16 cellular contexts compared by ENCODE assay signal in the genomic region with DNA sequence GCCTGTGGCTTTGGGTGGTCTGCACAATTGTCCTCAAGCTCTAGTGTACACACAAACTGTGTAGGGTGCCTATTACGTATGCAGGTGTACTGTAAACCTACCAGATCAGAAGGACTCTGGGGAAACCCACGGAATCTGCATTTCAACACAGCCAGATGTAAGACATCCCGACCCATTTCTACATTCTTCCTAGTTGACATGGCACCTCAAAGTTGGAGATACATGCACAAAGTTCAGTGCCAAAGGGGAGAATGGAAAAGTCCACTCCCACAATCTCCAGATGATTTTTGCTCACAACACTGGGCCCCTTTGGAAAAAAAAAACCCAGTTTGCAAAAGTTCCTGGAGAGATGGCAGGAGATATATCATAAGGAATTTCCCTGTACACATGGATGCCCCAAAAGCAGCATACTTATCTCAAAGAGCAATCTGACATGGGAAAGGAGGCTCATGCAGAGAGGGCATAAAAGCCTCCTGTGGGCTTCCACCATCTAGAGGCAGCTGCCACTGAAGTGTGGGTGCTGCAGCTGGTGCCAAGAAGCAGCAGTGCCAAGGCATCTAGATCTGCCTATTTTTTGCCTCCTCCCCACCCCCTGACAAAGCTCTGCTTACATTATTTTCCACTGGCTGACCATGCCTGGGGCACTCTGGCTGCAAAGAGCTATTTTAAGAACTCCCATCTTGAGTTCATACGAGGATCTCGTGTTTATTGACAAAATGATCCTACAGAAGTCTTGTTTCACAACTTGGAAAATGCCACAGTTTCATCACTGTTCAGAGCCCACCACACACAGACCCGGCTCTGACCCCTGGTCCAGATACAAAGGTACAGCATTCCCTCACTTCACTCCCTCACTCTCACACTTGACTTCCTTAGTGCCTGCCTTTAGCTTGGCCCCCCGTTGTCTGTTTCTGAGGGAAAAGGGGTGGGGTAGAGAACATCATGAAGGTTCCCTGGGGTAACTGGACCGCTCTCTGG. TPM values are rescaled to one million over a fixed set of nuclear protein-coding genes. Genes with fewer than 3 reads are reported as not detected.
DNase-seq lines count a peak whose midpoint lies in the region; ATAC-seq, FAIRE-seq and TF ChIP-seq lines count a peak whose summit lies in the region.
"Had no signal": no experiment of that assay in that cellular context is flagged by ENCODE, and none has a peak within 500 bp of the region (broad histone marks: within the 10 kb centered on the region; RNA-seq: fewer than 3 reads in every experiment).

No MANE protein-coding gene starts in this region.

- H3K27me3 Mint-ChIP-seq in brain = peaks cover 3% of the 10 kb centered on the region

- peaks cover 16% of the 10 kb centered on the region for H3K4me1 Mint-ChIP-seq in brain

- H3K27ac Mint-ChIP-seq in brain = peak overlapping the region in 3 of 5 experiments; percentile 51 to 84 (median 51)

- peaks cover 0 to 4% (median 0%) of the 10 kb centered on the region in 5 experiments for H3K9me3 Mint-ChIP-seq in brain

- H3K4me1 ChIP-seq in stomach smooth muscle (ENCODE audit: control insufficient read depth, insufficient read depth, low read length) (peaks cover 25% of the 10 kb centered on the region), small intestine (ENCODE audit: control insufficient read depth in 2 of 2, insufficient read depth in 1 of 2, low read depth in 1 of 2, low read length in 1 of 2) (no peaks in the 10 kb centered on the region)

- H3K36me3 Mint-ChIP-seq in brain = no peaks in the 10 kb centered on the region

- H3K36me3 ChIP-seq in stomach smooth muscle (ENCODE audit: control insufficient read depth in 2 of 2, insufficient read depth in 2 of 2, low read length in 2 of 2) (no peaks in the 10 kb centered on the region), small intestine (ENCODE audit: control insufficient read depth in 2 of 2, insufficient read depth in 2 of 2, low read length in 2 of 2) (no peaks in the 10 kb centered on the region)

- H3K4me3 Mint-ChIP-seq in brain = no peak overlapping the region

- no peak overlapping the region for H3K9ac ChIP-seq in stomach smooth muscle (ENCODE audit: low read length in 2 of 2)

- WGBS in small intestine, 3 donors = 63 to 73% (median 64%) methylated on average over 8 of the region's 8 CpGs

- DNase-seq in DMS79 (lab: John Stamatoyannopoulos, UW) (peak; percentile 0), DMS79 treated with DMSO at 0.1 percent for 48 hours (lab: John Stamatoyannopoulos, UW) (no peak), left lobe of liver (ENCODE audit: low spot score) (no peak), small intestine (no peak), GM13976 (ENCODE audit: low spot score) (no peak), GOT3 (lab: John Stamatoyannopoulos, UW) (no peak)
- DNase-seq: activated CD4-positive, alpha-beta T cell treated with anti-CD3 and anti-CD28 coated beads, Interleukin-2, amount 50 U/mL, for 1 hour; amygdala; foreskin fibroblast; NCI-H2029 treated with DMSO at 0.1 percent for 48 hours; NCI-H69; stimulated activated naive CD8-positive, alpha-beta T cell treated with anti-CD3 and anti-CD28 coated beads, Interleukin-15, Interleukin-2, amounts not matched to agents 100 U/mL and 50 U/mL, for 24 hours had no signal

- peak; percentile 46 for ATAC-seq in left lobe of liver
- ATAC-seq: HCT116; stimulated activated naive CD8-positive, alpha-beta T cell treated with anti-CD3 and anti-CD28 coated beads, Interleukin-15, Interleukin-2, amounts not matched to agents 100 U/mL and 50 U/mL, for 24 hours had no signal

- TF ChIP-seq CTCF in brain (conservative IDR thresholded peaks at IDR 0.05) (no peak), GM13976 (IDR thresholded peaks at IDR 0.05; ENCODE audit: borderline replicate concordance, control extremely low read depth, extremely low read depth, insufficient read depth, missing control alignments) (no peak)

- in situ Hi-C loops in GM13976 (cut with MboI; ENCODE audit: low sequenced_read_pairs, unreplicated experiment) = no loop called here

- H3K4me3 ChIP-seq in stomach smooth muscle (ENCODE audit: low read length in 2 of 2) (peak overlapping the region; percentile 47), small intestine (ENCODE audit: low read depth in 1 of 2, low read length in 2 of 2) (no peak overlapping the region)

- H3K27ac ChIP-seq in stomach smooth muscle (ENCODE audit: low read length) = peak overlapping the region; percentile 62
- no peak overlapping the region for H3K27ac ChIP-seq in small intestine (ENCODE audit: low read depth in 1 of 2, low read length in 1 of 2)
- H3K27ac ChIP-seq: 22Rv1 had no signal

- H3K9me3 ChIP-seq in stomach smooth muscle (ENCODE audit: control insufficient read depth in 2 of 2, low read length in 2 of 2) = no peaks in the 10 kb centered on the region
- H3K9me3 ChIP-seq in small intestine (ENCODE audit: control insufficient read depth, low read depth) = no peaks in the 10 kb centered on the region

- H3K27me3 ChIP-seq in stomach smooth muscle (ENCODE audit: control insufficient read depth in 1 of 2, insufficient read depth in 2 of 2, low read length in 2 of 2) = no peaks in the 10 kb centered on the region
- H3K27me3 ChIP-seq in small intestine (ENCODE audit: control insufficient read depth in 2 of 2, insufficient read depth in 2 of 2, low read length in 2 of 2) = no peaks in the 10 kb centered on the region

- no peak for FAIRE-seq in small intestine (lab: Jason Lieb, UNC)

RNA-seq across cellular contexts. Expression of a gene that starts 12.9 kb away (rescaled TPM):
- polyA plus RNA-seq in brain (ENCODE audit: insufficient read depth, low read depth, low replicate concordance) (not detected), small intestine (under 1 TPM in 1 of 3 donors, not detected in 2; 0.03 TPM)
- total RNA-seq in left lobe of liver = 0.13 TPM

Comparison
In these comparisons a context has a peak if more than half of its experiments do, and no peak if none do; other contexts are left out.
1. H3K4me3 ChIP-seq: peak in stomach smooth muscle (2 of 2); none in small intestine (0 of 2).